ENCODE assay signal across 1 cellular context in the genomic region with DNA sequence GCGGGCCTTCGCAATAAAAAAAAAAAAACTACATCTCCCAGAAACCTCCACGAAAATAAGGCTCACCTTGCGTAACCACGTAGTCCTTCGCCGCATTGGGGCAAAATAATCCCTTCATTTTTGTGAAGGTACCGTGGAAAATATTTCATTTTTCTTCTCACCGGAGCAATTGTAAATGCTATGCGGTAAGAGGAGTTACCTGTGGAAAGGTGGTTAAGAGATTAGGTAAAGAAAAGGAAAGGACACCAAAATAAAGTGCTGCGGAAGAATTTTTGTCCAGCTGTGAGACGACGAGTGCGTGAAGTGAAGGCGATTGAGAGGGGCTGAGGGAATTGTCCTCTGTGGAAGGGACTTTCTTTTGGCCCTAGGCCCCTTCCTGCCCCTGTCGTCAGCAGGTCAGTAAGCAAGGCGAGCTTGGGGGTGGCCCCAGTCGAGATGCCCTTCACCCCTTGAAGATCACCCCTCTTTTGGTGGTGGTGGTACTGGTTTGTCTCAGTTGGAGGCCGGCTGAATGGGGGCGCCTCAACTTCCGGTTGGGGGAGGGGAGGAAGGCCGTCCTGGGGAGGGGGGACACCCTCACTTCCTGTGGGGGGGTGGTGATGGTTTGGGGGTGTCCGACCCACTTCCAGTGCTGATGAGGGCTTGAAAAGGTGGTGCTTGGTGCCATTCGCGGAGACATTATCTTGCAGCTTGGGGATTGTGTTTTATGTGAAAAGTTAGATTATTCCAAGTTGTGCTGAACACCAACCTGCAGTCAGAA.
TF ChIP-seq lines count a peak whose summit lies in the region.

A gene (plus strand): TSS at position 279 of the 760 bp plus-strand sequence. CDS start 37,520 bp downstream, outside the sequence.

TF ChIP-seq in HEK293, 187 proteins besides CTCF, POLR2A, EP300 and RAD21 (continued from another document and continues in another):
- TF ChIP-seq, protein P1, sequence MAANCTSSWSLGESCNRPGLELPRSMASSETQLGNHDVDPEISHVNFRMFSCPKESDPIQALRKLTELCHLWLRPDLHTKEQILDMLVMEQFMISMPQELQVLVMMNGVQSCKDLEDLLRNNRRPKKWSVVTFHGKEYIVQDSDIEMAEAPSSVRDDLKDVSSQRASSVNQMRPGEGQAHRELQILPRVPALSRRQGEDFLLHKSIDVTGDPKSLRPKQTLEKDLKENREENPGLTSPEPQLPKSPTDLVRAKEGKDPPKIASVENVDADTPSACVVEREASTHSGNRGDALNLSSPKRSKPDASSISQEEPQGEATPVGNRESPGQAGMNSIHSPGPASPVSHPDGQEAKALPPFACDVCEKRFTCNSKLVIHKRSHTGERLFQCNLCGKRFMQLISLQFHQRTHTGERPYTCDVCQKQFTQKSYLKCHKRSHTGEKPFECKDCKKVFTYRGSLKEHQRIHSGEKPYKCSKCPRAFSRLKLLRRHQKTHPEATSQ (tag by site-specific recombination; IDR thresholded peaks at IDR 0.05): no peak
- TF ChIP-seq ZNF501 (tag by site-specific recombination; IDR thresholded peaks at IDR 0.05) (peak; percentile 91; the same call in 1 of the 2 replicates), ZNF335 (tag by site-specific recombination; conservative IDR thresholded peaks at IDR 0.05) (peak; percentile 98), ZNF175 (tag by site-specific recombination; IDR thresholded peaks at IDR 0.05) (no peak), KLF9 (tag by site-specific recombination; IDR thresholded peaks at IDR 0.05; ENCODE audit: low read depth) (no peak), ZNF221 (tag by site-specific recombination; IDR thresholded peaks at IDR 0.05; ENCODE audit: borderline replicate concordance) (no peak), GLIS1 (tag by site-specific recombination; IDR thresholded peaks at IDR 0.05) (peak; percentile 53), KLF16 (tag by site-specific recombination; IDR thresholded peaks at IDR 0.05) (peak; percentile 88), ZNF561 (tag by site-specific recombination; IDR thresholded peaks at IDR 0.05; ENCODE audit: borderline replicate concordance) (peak; percentile 88), ZNF571 (tag by site-specific recombination; IDR thresholded peaks at IDR 0.05) (no peak), ZNF792 (tag by site-specific recombination; IDR thresholded peaks at IDR 0.05) (no peak), ZNF146 (tag by site-specific recombination; IDR thresholded peaks at IDR 0.05) (peak; percentile 83), ZNF274 (IDR thresholded peaks at IDR 0.05; ENCODE audit: low read length) (no peak), ZNF274 (tag by site-specific recombination; IDR thresholded peaks at IDR 0.05; ENCODE audit: borderline replicate concordance) (no peak), SCRT1 (tag by site-specific recombination; IDR thresholded peaks at IDR 0.05; ENCODE audit: borderline replicate concordance) (no peak), ZBTB17 (tag by site-specific recombination; IDR thresholded peaks at IDR 0.05) (peak; percentile 98), ZNF654 (tag by site-specific recombination; IDR thresholded peaks at IDR 0.05; ENCODE audit: low read depth) (no peak), ZNF521 (tag by site-specific recombination; IDR thresholded peaks at IDR 0.05) (no peak), ZNF76 (tag by site-specific recombination; IDR thresholded peaks at IDR 0.05; ENCODE audit: borderline replicate concordance, low read depth) (peak; percentile 97), ZNF48 (tag by site-specific recombination; IDR thresholded peaks at IDR 0.05) (no peak), ZNF138 (tag by site-specific recombination; IDR thresholded peaks at IDR 0.05; ENCODE audit: borderline replicate concordance) (no peak), ZNF202 (tag by site-specific recombination; IDR thresholded peaks at IDR 0.05; ENCODE audit: borderline replicate concordance) (no peak), ZNF112 (tag by site-specific recombination; IDR thresholded peaks at IDR 0.05) (no peak), ZNF621 (tag by site-specific recombination; IDR thresholded peaks at IDR 0.05) (no peak), ZNF776 (tag by site-specific recombination; IDR thresholded peaks at IDR 0.05; ENCODE audit: borderline replicate concordance) (no peak), ZNF830 (tag by site-specific recombination; IDR thresholded peaks at IDR 0.05; ENCODE audit: low read depth) (no peak), MZF1 (tag by site-specific recombination; IDR thresholded peaks at IDR 0.05; ENCODE audit: borderline replicate concordance) (no peak), ZNF514 (tag by site-specific recombination; IDR thresholded peaks at IDR 0.05) (no peak), SP3 (tag by site-specific recombination; IDR thresholded peaks at IDR 0.05) (peak; percentile 94), ZNF843 (tag by site-specific recombination; IDR thresholded peaks at IDR 0.05) (peak; percentile 66), ZNF768 (tag by site-specific recombination; IDR thresholded peaks at IDR 0.05) (no peak), ZNF174 (tag by site-specific recombination; IDR thresholded peaks at IDR 0.05) (no peak), ZNF391 (tag by site-specific recombination; IDR thresholded peaks at IDR 0.05; ENCODE audit: borderline replicate concordance, low read depth) (peak; percentile 93), KLF8 (tag by site-specific recombination; IDR thresholded peaks at IDR 0.05) (peak; percentile 96), ZNF585B (tag by site-specific recombination; IDR thresholded peaks at IDR 0.05) (no peak), ZBTB8A (tag by site-specific recombination; IDR thresholded peaks at IDR 0.05) (peak; percentile 83), ZNF302 (tag by site-specific recombination; IDR thresholded peaks at IDR 0.05; ENCODE audit: low read depth) (peak; percentile 53; the same call in 1 of the 2 replicates), GLI4 (tag by site-specific recombination; IDR thresholded peaks at IDR 0.05) (peak; percentile 34; the same call in 1 of the 2 replicates), ZNF133 (tag by site-specific recombination; IDR thresholded peaks at IDR 0.05) (no peak), SCRT2 (tag by site-specific recombination; IDR thresholded peaks at IDR 0.05) (0 out of 2 replicates have a peak, but pooled peaks have one; percentile 29), ZBTB21 (tag by site-specific recombination; IDR thresholded peaks at IDR 0.05) (peak; percentile 82), YY2 (tag by site-specific recombination; IDR thresholded peaks at IDR 0.05) (peak; percentile 70), ZNF658 (tag by site-specific recombination; IDR thresholded peaks at IDR 0.05) (no peak)
- TF ChIP-seq, protein P2, sequence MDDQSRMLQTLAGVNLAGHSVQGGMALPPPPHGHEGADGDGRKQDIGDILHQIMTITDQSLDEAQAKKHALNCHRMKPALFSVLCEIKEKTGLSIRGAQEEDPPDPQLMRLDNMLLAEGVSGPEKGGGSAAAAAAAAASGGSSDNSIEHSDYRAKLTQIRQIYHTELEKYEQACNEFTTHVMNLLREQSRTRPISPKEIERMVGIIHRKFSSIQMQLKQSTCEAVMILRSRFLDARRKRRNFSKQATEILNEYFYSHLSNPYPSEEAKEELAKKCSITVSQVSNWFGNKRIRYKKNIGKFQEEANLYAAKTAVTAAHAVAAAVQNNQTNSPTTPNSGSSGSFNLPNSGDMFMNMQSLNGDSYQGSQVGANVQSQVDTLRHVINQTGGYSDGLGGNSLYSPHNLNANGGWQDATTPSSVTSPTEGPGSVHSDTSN (CRISPR knock-in tag; IDR thresholded peaks at IDR 0.05): 0 out of 2 replicates have a peak, but pooled peaks have one; percentile 49
- TF ChIP-seq, protein P3, sequence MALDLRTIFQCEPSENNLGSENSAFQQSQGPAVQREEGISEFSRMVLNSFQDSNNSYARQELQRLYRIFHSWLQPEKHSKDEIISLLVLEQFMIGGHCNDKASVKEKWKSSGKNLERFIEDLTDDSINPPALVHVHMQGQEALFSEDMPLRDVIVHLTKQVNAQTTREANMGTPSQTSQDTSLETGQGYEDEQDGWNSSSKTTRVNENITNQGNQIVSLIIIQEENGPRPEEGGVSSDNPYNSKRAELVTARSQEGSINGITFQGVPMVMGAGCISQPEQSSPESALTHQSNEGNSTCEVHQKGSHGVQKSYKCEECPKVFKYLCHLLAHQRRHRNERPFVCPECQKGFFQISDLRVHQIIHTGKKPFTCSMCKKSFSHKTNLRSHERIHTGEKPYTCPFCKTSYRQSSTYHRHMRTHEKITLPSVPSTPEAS (tag by site-specific recombination; IDR thresholded peaks at IDR 0.05): peak; percentile 50; the same call in 1 of the 2 replicates
- TF ChIP-seq, protein P4, sequence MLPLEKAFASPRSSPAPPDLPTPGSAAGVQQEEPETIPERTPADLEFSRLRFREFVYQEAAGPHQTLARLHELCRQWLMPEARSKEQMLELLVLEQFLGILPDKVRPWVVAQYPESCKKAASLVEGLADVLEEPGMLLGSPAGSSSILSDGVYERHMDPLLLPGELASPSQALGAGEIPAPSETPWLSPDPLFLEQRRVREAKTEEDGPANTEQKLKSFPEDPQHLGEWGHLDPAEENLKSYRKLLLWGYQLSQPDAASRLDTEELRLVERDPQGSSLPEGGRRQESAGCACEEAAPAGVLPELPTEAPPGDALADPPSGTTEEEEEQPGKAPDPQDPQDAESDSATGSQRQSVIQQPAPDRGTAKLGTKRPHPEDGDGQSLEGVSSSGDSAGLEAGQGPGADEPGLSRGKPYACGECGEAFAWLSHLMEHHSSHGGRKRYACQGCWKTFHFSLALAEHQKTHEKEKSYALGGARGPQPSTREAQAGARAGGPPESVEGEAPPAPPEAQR (tag by site-specific recombination; IDR thresholded peaks at IDR 0.05): peak; percentile 47; the same call in 1 of the 2 replicates
- TF ChIP-seq, protein P5, sequence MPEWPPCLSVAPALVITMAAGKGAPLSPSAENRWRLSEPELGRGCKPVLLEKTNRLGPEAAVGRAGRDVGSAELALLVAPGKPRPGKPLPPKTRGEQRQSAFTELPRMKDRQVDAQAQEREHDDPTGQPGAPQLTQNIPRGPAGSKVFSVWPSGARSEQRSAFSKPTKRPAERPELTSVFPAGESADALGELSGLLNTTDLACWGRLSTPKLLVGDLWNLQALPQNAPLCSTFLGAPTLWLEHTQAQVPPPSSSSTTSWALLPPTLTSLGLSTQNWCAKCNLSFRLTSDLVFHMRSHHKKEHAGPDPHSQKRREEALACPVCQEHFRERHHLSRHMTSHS (tag by site-specific recombination; IDR thresholded peaks at IDR 0.05): no peak
- TF ChIP-seq, protein P6, sequence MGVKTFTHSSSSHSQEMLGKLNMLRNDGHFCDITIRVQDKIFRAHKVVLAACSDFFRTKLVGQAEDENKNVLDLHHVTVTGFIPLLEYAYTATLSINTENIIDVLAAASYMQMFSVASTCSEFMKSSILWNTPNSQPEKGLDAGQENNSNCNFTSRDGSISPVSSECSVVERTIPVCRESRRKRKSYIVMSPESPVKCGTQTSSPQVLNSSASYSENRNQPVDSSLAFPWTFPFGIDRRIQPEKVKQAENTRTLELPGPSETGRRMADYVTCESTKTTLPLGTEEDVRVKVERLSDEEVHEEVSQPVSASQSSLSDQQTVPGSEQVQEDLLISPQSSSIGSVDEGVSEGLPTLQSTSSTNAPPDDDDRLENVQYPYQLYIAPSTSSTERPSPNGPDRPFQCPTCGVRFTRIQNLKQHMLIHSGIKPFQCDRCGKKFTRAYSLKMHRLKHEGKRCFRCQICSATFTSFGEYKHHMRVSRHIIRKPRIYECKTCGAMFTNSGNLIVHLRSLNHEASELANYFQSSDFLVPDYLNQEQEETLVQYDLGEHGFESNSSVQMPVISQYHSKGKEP (tag by site-specific recombination; IDR thresholded peaks at IDR 0.05): no peak
- TF ChIP-seq, protein P7, sequence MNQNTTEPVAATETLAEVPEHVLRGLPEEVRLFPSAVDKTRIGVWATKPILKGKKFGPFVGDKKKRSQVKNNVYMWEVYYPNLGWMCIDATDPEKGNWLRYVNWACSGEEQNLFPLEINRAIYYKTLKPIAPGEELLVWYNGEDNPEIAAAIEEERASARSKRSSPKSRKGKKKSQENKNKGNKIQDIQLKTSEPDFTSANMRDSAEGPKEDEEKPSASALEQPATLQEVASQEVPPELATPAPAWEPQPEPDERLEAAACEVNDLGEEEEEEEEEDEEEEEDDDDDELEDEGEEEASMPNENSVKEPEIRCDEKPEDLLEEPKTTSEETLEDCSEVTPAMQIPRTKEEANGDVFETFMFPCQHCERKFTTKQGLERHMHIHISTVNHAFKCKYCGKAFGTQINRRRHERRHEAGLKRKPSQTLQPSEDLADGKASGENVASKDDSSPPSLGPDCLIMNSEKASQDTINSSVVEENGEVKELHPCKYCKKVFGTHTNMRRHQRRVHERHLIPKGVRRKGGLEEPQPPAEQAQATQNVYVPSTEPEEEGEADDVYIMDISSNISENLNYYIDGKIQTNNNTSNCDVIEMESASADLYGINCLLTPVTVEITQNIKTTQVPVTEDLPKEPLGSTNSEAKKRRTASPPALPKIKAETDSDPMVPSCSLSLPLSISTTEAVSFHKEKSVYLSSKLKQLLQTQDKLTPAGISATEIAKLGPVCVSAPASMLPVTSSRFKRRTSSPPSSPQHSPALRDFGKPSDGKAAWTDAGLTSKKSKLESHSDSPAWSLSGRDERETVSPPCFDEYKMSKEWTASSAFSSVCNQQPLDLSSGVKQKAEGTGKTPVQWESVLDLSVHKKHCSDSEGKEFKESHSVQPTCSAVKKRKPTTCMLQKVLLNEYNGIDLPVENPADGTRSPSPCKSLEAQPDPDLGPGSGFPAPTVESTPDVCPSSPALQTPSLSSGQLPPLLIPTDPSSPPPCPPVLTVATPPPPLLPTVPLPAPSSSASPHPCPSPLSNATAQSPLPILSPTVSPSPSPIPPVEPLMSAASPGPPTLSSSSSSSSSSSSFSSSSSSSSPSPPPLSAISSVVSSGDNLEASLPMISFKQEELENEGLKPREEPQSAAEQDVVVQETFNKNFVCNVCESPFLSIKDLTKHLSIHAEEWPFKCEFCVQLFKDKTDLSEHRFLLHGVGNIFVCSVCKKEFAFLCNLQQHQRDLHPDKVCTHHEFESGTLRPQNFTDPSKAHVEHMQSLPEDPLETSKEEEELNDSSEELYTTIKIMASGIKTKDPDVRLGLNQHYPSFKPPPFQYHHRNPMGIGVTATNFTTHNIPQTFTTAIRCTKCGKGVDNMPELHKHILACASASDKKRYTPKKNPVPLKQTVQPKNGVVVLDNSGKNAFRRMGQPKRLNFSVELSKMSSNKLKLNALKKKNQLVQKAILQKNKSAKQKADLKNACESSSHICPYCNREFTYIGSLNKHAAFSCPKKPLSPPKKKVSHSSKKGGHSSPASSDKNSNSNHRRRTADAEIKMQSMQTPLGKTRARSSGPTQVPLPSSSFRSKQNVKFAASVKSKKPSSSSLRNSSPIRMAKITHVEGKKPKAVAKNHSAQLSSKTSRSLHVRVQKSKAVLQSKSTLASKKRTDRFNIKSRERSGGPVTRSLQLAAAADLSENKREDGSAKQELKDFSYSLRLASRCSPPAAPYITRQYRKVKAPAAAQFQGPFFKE (tag by site-specific recombination; IDR thresholded peaks at IDR 0.05; ENCODE audit: borderline replicate concordance): no peak
- TF ChIP-seq, protein P8, sequence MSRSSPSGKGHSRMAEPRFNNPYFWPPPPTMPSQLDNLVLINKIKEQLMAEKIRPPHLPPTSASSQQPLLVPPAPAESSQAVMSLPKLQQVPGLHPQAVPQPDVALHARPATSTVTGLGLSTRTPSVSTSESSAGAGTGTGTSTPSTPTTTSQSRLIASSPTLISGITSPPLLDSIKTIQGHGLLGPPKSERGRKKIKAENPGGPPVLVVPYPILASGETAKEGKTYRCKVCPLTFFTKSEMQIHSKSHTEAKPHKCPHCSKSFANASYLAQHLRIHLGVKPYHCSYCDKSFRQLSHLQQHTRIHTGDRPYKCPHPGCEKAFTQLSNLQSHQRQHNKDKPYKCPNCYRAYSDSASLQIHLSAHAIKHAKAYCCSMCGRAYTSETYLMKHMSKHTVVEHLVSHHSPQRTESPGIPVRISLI (tag by site-specific recombination; IDR thresholded peaks at IDR 0.05): peak; percentile 51; the same call in 1 of the 2 replicates
